Comparison of ENCODE assay signal across 9 cellular contexts in the genomic region with DNA sequence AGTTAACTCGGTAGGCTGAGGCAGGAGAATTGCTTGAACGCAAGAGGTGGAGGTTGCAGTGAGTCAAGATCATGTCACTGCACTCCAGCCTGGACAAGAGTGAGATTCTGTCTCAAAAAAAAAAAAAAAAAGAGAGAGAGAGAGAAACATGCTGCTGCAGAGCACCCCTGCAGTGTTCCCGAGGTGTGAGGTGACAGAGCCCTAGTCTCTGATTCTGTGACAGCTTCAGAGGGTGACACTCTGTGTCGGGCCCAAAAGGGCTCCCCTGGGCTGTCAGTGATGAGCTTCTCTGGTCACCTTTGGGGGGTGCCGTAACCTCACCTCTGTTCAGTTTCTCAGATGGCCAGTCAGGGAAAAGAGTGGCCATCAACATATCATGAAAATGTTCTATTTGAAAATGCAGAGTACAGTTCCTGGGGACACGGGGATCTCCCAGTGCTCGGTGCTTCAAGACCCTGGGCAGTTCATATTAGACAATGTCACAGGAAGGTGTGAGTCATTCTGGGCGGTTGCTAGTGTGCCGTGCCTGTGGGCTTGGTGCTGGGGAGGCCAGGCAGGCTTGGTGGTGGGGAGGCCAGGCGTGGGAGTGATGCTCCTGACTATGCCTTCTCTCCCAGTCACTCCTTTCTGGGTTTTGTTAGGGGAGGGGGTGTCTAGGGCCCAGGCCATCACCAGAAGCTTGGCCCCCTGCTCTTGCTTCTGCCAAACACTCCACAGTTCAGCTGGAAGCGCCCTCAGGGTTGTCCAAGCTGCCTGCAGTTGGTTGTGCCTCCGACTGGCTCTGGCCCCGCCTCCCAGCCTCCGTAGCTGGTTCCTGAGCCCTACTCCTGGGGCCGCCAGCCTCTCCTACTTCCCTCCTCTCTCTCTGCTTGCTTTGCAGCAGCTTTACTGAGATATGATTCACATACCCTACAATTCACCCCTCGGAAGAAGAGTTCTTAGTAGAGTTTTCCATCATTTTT. TPM values are rescaled to one million over a fixed set of nuclear protein-coding genes. Genes with fewer than 3 reads are reported as not detected.
DNase-seq lines count a peak whose midpoint lies in the region; ATAC-seq, FAIRE-seq and TF ChIP-seq lines count a peak whose summit lies in the region.
"Had no signal": no experiment of that assay in that cellular context is flagged by ENCODE, and none has a peak within 500 bp of the region (broad histone marks: within the 10 kb centered on the region; RNA-seq: fewer than 3 reads in every experiment).

No MANE protein-coding gene starts in this region.

- dilution Hi-C loops in keratinocyte (cut with MboI; ENCODE audit: extremely low pct_ligation_motif_present, low sequenced_read_pairs) = no loop called here

- H3K27ac ChIP-seq in keratinocyte (ENCODE audit: control insufficient read depth, insufficient read depth, low read length) = peak overlapping the region; percentile 86

- H3K4me2 ChIP-seq in keratinocyte (ENCODE audit: control insufficient read depth, extremely low read depth, insufficient read depth, low read depth, low read length) = peak overlapping the region; percentile 84

- FAIRE-seq in keratinocyte (lab: Jason Lieb, UNC) = peak; percentile 59

- H3K27me3 ChIP-seq in keratinocyte (ENCODE audit: control insufficient read depth, extremely low read depth, insufficient read depth, low read length) = no peaks in the 10 kb centered on the region

- peaks cover 38% of the 10 kb centered on the region for H3K4me1 ChIP-seq in keratinocyte (ENCODE audit: control insufficient read depth, extremely low read depth, insufficient read depth, low read length)

- ATAC-seq in GM19463 (IDR thresholded peaks at IDR 0.05; ENCODE audit: unreplicated experiment) (peak; percentile 73), GM21515 (IDR thresholded peaks at IDR 0.05; ENCODE audit: unreplicated experiment) (no peak), GM21526 (IDR thresholded peaks at IDR 0.05; ENCODE audit: low FRiP score, unreplicated experiment) (no peak)

- H3K4me3 ChIP-seq in keratinocyte (ENCODE audit: control insufficient read depth in 2 of 3, extremely low read depth in 1 of 3, insufficient read depth in 2 of 3, low read depth in 1 of 3, low read length in 3 of 3) = peak overlapping the region in 2 of 3 experiments; percentile 32 to 43

- H3K9me3 ChIP-seq in keratinocyte (ENCODE audit: control insufficient read depth, low read depth, low read length) = no peaks in the 10 kb centered on the region

- peak overlapping the region; percentile 63 for H3K9ac ChIP-seq in keratinocyte (ENCODE audit: control insufficient read depth, extremely low read depth, insufficient read depth, low read length)

- no peak for TF ChIP-seq CTCF in keratinocyte (optimal IDR thresholded peaks at IDR 0.05 in 1 of 3, IDR thresholded peaks at IDR 0.05 in 1 of 3, conservative IDR thresholded peaks at IDR 0.05 in 1 of 3; ENCODE audit: extremely low read depth in 1 of 3, insufficient read depth in 2 of 3, low read length in 3 of 3)

- peak overlapping the region; percentile 52 for H2AFZ ChIP-seq in keratinocyte (ENCODE audit: control insufficient read depth, low read length)

- DNase-seq in RPMI7951 (ENCODE audit: low read depth) = peak; percentile 85
- peak; percentile 87 for DNase-seq in activated effector memory CD4-positive, alpha-beta T cell treated with anti-CD3 and anti-CD28 coated beads, Interleukin-2, amount 50 U/mL, for 16 hours
- no peak for DNase-seq in keratinocyte (ENCODE audit: low read depth, low spot score)
- peak; percentile 50 for DNase-seq in stimulated activated CD8-positive, alpha-beta memory T cell treated with anti-CD3 and anti-CD28 coated beads, Interleukin-4, amount 100 ng/mL, for 24 hours (ENCODE audit: low read depth)
- no peak for DNase-seq in occipital lobe (lab: John Stamatoyannopoulos, UW)
- DNase-seq: naive B cell had no signal

- H4K20me1 ChIP-seq in keratinocyte (ENCODE audit: control insufficient read depth, extremely low read depth, insufficient read depth, low read length) = no peaks in the 10 kb centered on the region

- H3K9me1 ChIP-seq in keratinocyte (ENCODE audit: control insufficient read depth, extremely low read depth, insufficient read depth, low read length) = no peaks in the 10 kb centered on the region

- H3K36me3 ChIP-seq in keratinocyte (ENCODE audit: control insufficient read depth in 2 of 2, extremely low read depth in 1 of 2, insufficient read depth in 2 of 2, low read length in 2 of 2) = no peaks in the 10 kb centered on the region

- no peaks in the 10 kb centered on the region for H3K79me2 ChIP-seq in keratinocyte (ENCODE audit: control insufficient read depth, insufficient read depth, low read length)

RNA-seq across cellular contexts. Expression of a gene that starts 52.5 kb away (rescaled TPM):
- total RNA-seq in RPMI7951 (2014; rRNA removed; shearing (Covaris generic)) = not detected in 2 replicates
- polyA plus RNA-seq in keratinocyte = not detected in 3 replicates
- not detected for polyA plus RNA-seq in keratinocyte (2011; ENCODE audit: low read depth)
- polyA plus RNA-seq in keratinocyte (2011; cell fraction: cytosol; rRNA removed) = not detected in 2 replicates
- polyA plus RNA-seq in keratinocyte (2011; cell fraction: nucleus; rRNA removed) = not detected in 2 replicates
- not detected in 2 replicates for polyA plus RNA-seq in keratinocyte (2012; ENCODE audit: low replicate concordance)
- polyA minus RNA-seq in keratinocyte = not detected in 3 replicates
- not detected for polyA minus RNA-seq in keratinocyte (2011; cell fraction: cytosol; rRNA and poly(A)+ RNA removed)
- not detected in 2 replicates for polyA minus RNA-seq in keratinocyte (2011; cell fraction: nucleus; rRNA and poly(A)+ RNA removed)
- total RNA-seq in occipital lobe = 83.8 TPM

Comparison
In these comparisons a context has a peak if more than half of its experiments do, and no peak if none do; other contexts are left out.
1. DNase-seq: peak in RPMI7951 (single experiment), activated effector memory CD4-positive, alpha-beta T cell treated with anti-CD3 and anti-CD28 coated beads, Interleukin-2, amount 50 U/mL, for 16 hours (single experiment) and stimulated activated CD8-positive, alpha-beta memory T cell treated with anti-CD3 and anti-CD28 coated beads, Interleukin-4, amount 100 ng/mL, for 24 hours (single experiment); none in keratinocyte (single experiment) and occipital lobe (single experiment).
2. RNA of a gene that starts 52.5 kb away (total RNA-seq): 83.8 TPM in occipital lobe (single experiment); not detected in RPMI7951; every median in the first group is over 10 times any median in the second.